11 cellular contexts compared by ENCODE assay signal in the genomic region with DNA sequence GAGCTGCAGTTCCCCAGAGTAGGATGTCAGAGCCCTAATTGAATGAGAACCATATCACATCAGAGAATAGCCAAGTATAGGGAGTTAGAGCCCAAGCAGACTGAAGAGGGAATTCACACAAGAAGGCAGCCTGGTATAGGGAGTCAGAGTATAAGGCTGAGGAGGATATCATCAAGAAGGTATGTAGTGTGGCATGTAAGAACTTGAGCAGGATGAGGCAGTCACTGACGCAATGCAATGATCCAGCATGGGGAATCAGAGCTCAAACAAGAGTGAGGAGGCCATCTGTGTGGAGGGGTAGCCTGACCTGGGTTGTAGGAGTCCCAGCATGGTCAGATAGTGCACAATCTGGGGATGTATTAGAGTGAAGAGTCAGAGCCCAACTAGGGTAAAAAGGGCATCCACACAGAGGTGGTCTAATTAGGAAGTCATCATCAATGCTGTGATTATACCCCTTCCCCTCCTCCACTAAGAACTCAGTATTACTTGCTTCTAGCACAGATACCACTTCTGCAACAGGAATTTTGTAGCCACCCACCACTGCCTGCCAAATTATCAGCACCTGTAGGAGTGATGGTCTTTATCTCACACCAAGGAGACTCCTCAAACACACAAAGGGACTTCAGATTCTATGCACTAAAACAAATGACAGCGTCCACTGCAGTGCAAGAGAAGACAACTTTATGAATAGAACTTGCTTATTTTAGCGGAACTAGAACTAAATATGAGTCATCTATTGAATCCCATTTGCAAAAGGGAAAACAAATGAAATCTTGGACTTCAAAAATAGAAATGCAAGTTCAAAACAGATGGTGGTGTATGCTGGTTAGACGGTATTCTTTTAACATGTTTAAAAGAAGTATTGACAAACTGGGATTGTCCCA.
DNase-seq lines count a peak whose midpoint lies in the region; ATAC-seq and TF ChIP-seq lines count a peak whose summit lies in the region.
"Had no signal": no experiment of that assay in that cellular context is flagged by ENCODE, and none has a peak within 500 bp of the region (broad histone marks: within the 10 kb centered on the region; RNA-seq: fewer than 3 reads in every experiment).

No MANE protein-coding gene starts in this region.

- H3K4me3 ChIP-seq in thyroid gland (replicated peaks in 1 of 3) (no peak overlapping the region), neuronal stem cell (ENCODE audit: low read length in 2 of 2) (no peak overlapping the region), esophagus squamous epithelium (no peak overlapping the region)
- H3K4me3 ChIP-seq: neural progenitor cell had no signal

- intact Hi-C loops in thyroid gland (cut with DNase I) (no loop called here), esophagus squamous epithelium (cut with DNase I) (no loop called here)

- peaks cover 13% of the 10 kb centered on the region for H3K36me3 Mint-ChIP-seq in mesothelial cell of epicardium

- H3K9ac ChIP-seq in neuronal stem cell (ENCODE audit: low read depth, low read length, poor library complexity): no peak overlapping the region
- H3K9ac ChIP-seq: neural progenitor cell had no signal

- H3K9me3 ChIP-seq in thyroid gland (no peaks in the 10 kb centered on the region), neuronal stem cell (replicated peaks in 1 of 2; ENCODE audit: control insufficient read depth in 2 of 2, insufficient read depth in 1 of 2, low read depth in 1 of 2, low read length in 2 of 2) (no peaks in the 10 kb centered on the region), esophagus squamous epithelium (no peaks in the 10 kb centered on the region)

- DNase-seq in RPMI7951 (ENCODE audit: low read depth): peak; percentile 38
- DNase-seq in mesothelial cell of epicardium (ENCODE audit: low spot score in 2 of 2, unreplicated experiment in 2 of 2): no peak
- no peak for DNase-seq in NCI-H1105 (lab: John Stamatoyannopoulos, UW)
- DNase-seq in thyroid gland: no peak
- DNase-seq in neuronal stem cell (ENCODE audit: low spot score): no peak
- no peak for DNase-seq in esophagus squamous epithelium (lab: John Stamatoyannopoulos, UW)
- DNase-seq: activated T-cell treated with anti-CD3 and anti-CD28 coated beads, Interleukin-2, amount 50 U/mL, for 72 hours; SHP77 treated with DMSO at 0.1 percent for 48 hours had no signal

- H2BK12ac ChIP-seq in neuronal stem cell (ENCODE audit: low read length): no peak overlapping the region

- H3K4me2 ChIP-seq in neuronal stem cell (ENCODE audit: insufficient read depth, low read length, poor library complexity, severe bottlenecking): no peak overlapping the region
- H3K4me2 ChIP-seq: neural progenitor cell had no signal

- peaks cover 5% of the 10 kb centered on the region for H3K4me1 Mint-ChIP-seq in mesothelial cell of epicardium
- H3K4me1 Mint-ChIP-seq: neural progenitor cell had no signal

- no peak overlapping the region for H3K27ac ChIP-seq in thyroid gland
- H3K27ac ChIP-seq in neuronal stem cell (replicated peaks; ENCODE audit: low read length): no peak overlapping the region
- no peak overlapping the region for H3K27ac ChIP-seq in esophagus squamous epithelium
- H3K27ac ChIP-seq: neural progenitor cell had no signal

- no peak overlapping the region for H4K91ac ChIP-seq in neuronal stem cell (ENCODE audit: low read depth, low read length, poor library complexity)

- H3K14ac ChIP-seq in neuronal stem cell (ENCODE audit: low read length): no peak overlapping the region

- no peak overlapping the region for H4K8ac ChIP-seq in neuronal stem cell (ENCODE audit: low read depth, low read length)

- TF ChIP-seq CTCF in mesothelial cell of epicardium (IDR thresholded peaks at IDR 0.05; ENCODE audit: unreplicated experiment) (no peak), thyroid gland (IDR thresholded peaks at IDR 0.05) (no peak), esophagus squamous epithelium (IDR thresholded peaks at IDR 0.05) (no peak)

- ATAC-seq in GM18519 (IDR thresholded peaks at IDR 0.05; ENCODE audit: low FRiP score, unreplicated experiment) (peak; percentile 81), HG02610 (IDR thresholded peaks at IDR 0.05; ENCODE audit: unreplicated experiment) (peak; percentile 68)
- ATAC-seq: activated T-cell treated with anti-CD3 and anti-CD28 coated beads, Interleukin-2, amount 50 U/mL, for 72 hours had no signal

- 93 to 96% methylated on average over 4 of the region's 4 CpGs for WGBS in thyroid gland, 2 donors
- WGBS in neuronal stem cell (ENCODE audit: extremely low coverage in 2 of 2, insufficient read length in 2 of 2, insufficient replicate concordance in 1 of 2), 2 donors: no CpG with 5 or more reads among the region's 4 CpGs
- WGBS in esophagus squamous epithelium, 2 donors: 63 to 78% methylated on average over 4 of the region's 4 CpGs

- H3K23ac ChIP-seq in neuronal stem cell (ENCODE audit: low read depth, low read length, poor library complexity): no peak overlapping the region

- no peak for TF ChIP-seq POLR2A in thyroid gland (IDR thresholded peaks at IDR 0.05)
- TF ChIP-seq POLR2A in esophagus squamous epithelium (IDR thresholded peaks at IDR 0.05): no peak

- H3K4ac ChIP-seq in neuronal stem cell (ENCODE audit: low read length): no peak overlapping the region

- no peak overlapping the region for H3K4me3 Mint-ChIP-seq in mesothelial cell of epicardium
- H3K4me3 Mint-ChIP-seq: activated T-cell treated with anti-CD3 and anti-CD28 coated beads, Interleukin-2, amount 50 U/mL, for 72 hours; neural progenitor cell had no signal

- H3K4me1 ChIP-seq in thyroid gland: no peaks in the 10 kb centered on the region
- H3K4me1 ChIP-seq in neuronal stem cell (ENCODE audit: control insufficient read depth in 2 of 2, insufficient read depth in 1 of 2, low read depth in 1 of 2, low read length in 2 of 2): no peaks in the 10 kb centered on the region
- H3K4me1 ChIP-seq in esophagus squamous epithelium: peaks cover 0 to 15% (median 0%) of the 10 kb centered on the region in 3 donors
- H3K4me1 ChIP-seq: neural progenitor cell had no signal

- no peak overlapping the region for H2AFZ ChIP-seq in neuronal stem cell (ENCODE audit: low read length)
- H2AFZ ChIP-seq: neural progenitor cell had no signal

- no peaks in the 10 kb centered on the region for H3K9me3 Mint-ChIP-seq in mesothelial cell of epicardium
- H3K9me3 Mint-ChIP-seq: activated T-cell treated with anti-CD3 and anti-CD28 coated beads, Interleukin-2, amount 50 U/mL, for 72 hours; neural progenitor cell had no signal

- H3K27me3 ChIP-seq in thyroid gland (no peaks in the 10 kb centered on the region), neuronal stem cell (ENCODE audit: control insufficient read depth in 3 of 3, insufficient read depth in 3 of 3, low read depth in 1 of 3, low read length in 3 of 3) (no peaks in the 10 kb centered on the region), esophagus squamous epithelium (no peaks in the 10 kb centered on the region)
- H3K27me3 ChIP-seq: neural progenitor cell had no signal

- no peak overlapping the region for H2BK15ac ChIP-seq in neuronal stem cell (ENCODE audit: low read length)

- H2BK120ac ChIP-seq in neuronal stem cell (ENCODE audit: low read depth, low read length): no peak overlapping the region

- H3K27me3 Mint-ChIP-seq in mesothelial cell of epicardium (ENCODE audit: low read depth): no peaks in the 10 kb centered on the region

- H2BK5ac ChIP-seq in neuronal stem cell (ENCODE audit: low read length): no peak overlapping the region

- H3K36me3 ChIP-seq in thyroid gland (no peaks in the 10 kb centered on the region), neuronal stem cell (replicated peaks in 1 of 2; ENCODE audit: control insufficient read depth in 2 of 2, insufficient read depth in 2 of 2, low read length in 2 of 2) (peaks cover 0 to 10% of the 10 kb centered on the region in 2 donors), esophagus squamous epithelium (peaks cover 0 to 2% (median 0%) of the 10 kb centered on the region in 3 donors)
- H3K36me3 ChIP-seq: neural progenitor cell had no signal

- H3K18ac ChIP-seq in neuronal stem cell (ENCODE audit: low read length): no peak overlapping the region

- H3K79me1 ChIP-seq in neuronal stem cell (ENCODE audit: low read depth, low read length): no peaks in the 10 kb centered on the region

- peak overlapping the region; percentile 66 for H3K27ac Mint-ChIP-seq in mesothelial cell of epicardium
- H3K27ac Mint-ChIP-seq: activated T-cell treated with anti-CD3 and anti-CD28 coated beads, Interleukin-2, amount 50 U/mL, for 72 hours; neural progenitor cell had no signal

- H2AK5ac ChIP-seq in neuronal stem cell (ENCODE audit: low read depth, low read length): no peak overlapping the region
